Comparison of ENCODE assay signal across 8 cellular contexts in genomic region chr1:62131093-62131725, GRCh38.
DNase-seq lines count a peak whose midpoint lies in the region; ATAC-seq, FAIRE-seq and TF ChIP-seq lines count a peak whose summit lies in the region.

No MANE protein-coding gene starts in this region.

- no peaks in the 10 kb centered on the region for H3K4me1 Mint-ChIP-seq in stimulated activated naive B cell treated with anti-CD40 and anti-IgM and Interleukin-4, amounts not matched to agents 10 μg/mL and 1 μg/mL and 100 μg/mL, for 72 hours

- H4K20me1 ChIP-seq in OCI-LY7 (ENCODE audit: insufficient read depth, low read length) (no peaks in the 10 kb centered on the region), K562 (replicated peaks; ENCODE audit: control insufficient read depth, insufficient read depth, low read length) (no peaks in the 10 kb centered on the region)

- no peak overlapping the region for H3K27ac Mint-ChIP-seq in stimulated activated naive B cell treated with anti-CD40 and anti-IgM and Interleukin-4, amounts not matched to agents 10 μg/mL and 1 μg/mL and 100 μg/mL, for 72 hours

- H3K4me1 ChIP-seq in OCI-LY7 (ENCODE audit: insufficient read depth, low read length, poor library complexity, severe bottlenecking) = no peaks in the 10 kb centered on the region
- H3K4me1 ChIP-seq in K562 (replicated peaks in 1 of 2; ENCODE audit: control insufficient read depth in 2 of 2, insufficient read depth in 2 of 2, low read length in 2 of 2) = no peaks in the 10 kb centered on the region

- H3K36me3 ChIP-seq in OCI-LY7 (ENCODE audit: insufficient read depth, low read length) (no peaks in the 10 kb centered on the region), K562 (ENCODE audit: control insufficient read depth, insufficient read depth, low read length) (no peaks in the 10 kb centered on the region)

- H3K9me2 ChIP-seq in OCI-LY7 (ENCODE audit: insufficient read depth, low read length) = no peaks in the 10 kb centered on the region

- no peaks in the 10 kb centered on the region for H3K9me3 Mint-ChIP-seq in stimulated activated naive B cell treated with anti-CD40 and anti-IgM and Interleukin-4, amounts not matched to agents 10 μg/mL and 1 μg/mL and 100 μg/mL, for 72 hours

- 5% methylated on average over 6 of the region's 6 CpGs for WGBS in K562 (ENCODE audit: insufficient coverage, low coverage, missing lambda C conversion rate)

- H3K9me1 ChIP-seq in K562 (ENCODE audit: control insufficient read depth, insufficient read depth, low read length) = no peaks in the 10 kb centered on the region

- BruUV-seq in OCI-LY7 (replicated peaks; lab: Mats Ljungman, UMichigan) = no TSS peak
- no TSS peak for BruUV-seq in K562 (replicated peaks; lab: Mats Ljungman, UMichigan)

- TF ChIP-seq EP300 in K562 (IDR thresholded peaks at IDR 0.05; ENCODE audit: low read length) = no peak

- in situ Hi-C loops in K562 (cut with MboI) = no loop called here

- peak; percentile 40 to 56 for TF ChIP-seq RAD21 in K562 (CRISPR knock-in tag; conservative IDR thresholded peaks at IDR 0.05 in 1 of 2, IDR thresholded peaks at IDR 0.05 in 1 of 2)

- H3K9me3 ChIP-seq in OCI-LY7 (ENCODE audit: low read length) (no peaks in the 10 kb centered on the region), K562 (replicated peaks; ENCODE audit: control insufficient read depth, insufficient read depth, low read depth, low read length) (no peaks in the 10 kb centered on the region)

- no peaks in the 10 kb centered on the region for H3K79me2 ChIP-seq in OCI-LY7 (ENCODE audit: insufficient read depth, low read depth, low read length)
- no peaks in the 10 kb centered on the region for H3K79me2 ChIP-seq in K562 (ENCODE audit: control insufficient read depth, insufficient read depth, low read length)

- DNase-seq in GDM1 (lab: John Stamatoyannopoulos, UW) (peak; percentile 43), HuH-7 (ENCODE audit: low spot score) (peak; percentile 73), OCI-LY7 (ENCODE audit: low spot score) (peak; percentile 59), K562 (ENCODE audit: extremely low read depth in 1 of 4, low spot score in 3 of 4) (peak; percentile 56 to 66 (median 60)), inferior parietal cortex (ENCODE audit: extremely low spot score) (peak; percentile 49)
- DNase-seq in stimulated activated naive B cell treated with anti-CD40 and anti-IgM and Interleukin-4, amounts not matched to agents 10 μg/mL and 1 μg/mL and 100 μg/mL, for 72 hours = peak; percentile 5
- no peak for DNase-seq in activated CD8-positive, alpha-beta memory T cell treated with anti-CD3 and anti-CD28 coated beads for 24 hours

- H3K9ac ChIP-seq in K562 (ENCODE audit: insufficient read depth in 1 of 2, low read depth in 2 of 2, low read length in 2 of 2) = no peak overlapping the region

- peak; percentile 91 for ATAC-seq in GM21529 (IDR thresholded peaks at IDR 0.05; ENCODE audit: unreplicated experiment)
- peak; percentile 98 for ATAC-seq in K562
- ATAC-seq in stimulated activated naive B cell treated with anti-CD40 and anti-IgM and Interleukin-4, amounts not matched to agents 10 μg/mL and 1 μg/mL and 100 μg/mL, for 72 hours (replicated peaks) = peak; percentile 87 to 93

- TF ChIP-seq POLR2A in K562 (conservative IDR thresholded peaks at IDR 0.05) = no peak

- peak; percentile 87 for TF ChIP-seq CTCF in OCI-LY7 (conservative IDR thresholded peaks at IDR 0.05; ENCODE audit: low read length)
- peak; percentile 69 to 82 (median 79) for TF ChIP-seq CTCF in K562 (IDR thresholded peaks at IDR 0.05 in 2 of 3, conservative IDR thresholded peaks at IDR 0.05 in 1 of 3; ENCODE audit: insufficient read depth in 2 of 3, low read depth in 1 of 3, low read length in 3 of 3)

- H3K4me3 Mint-ChIP-seq in stimulated activated naive B cell treated with anti-CD40 and anti-IgM and Interleukin-4, amounts not matched to agents 10 μg/mL and 1 μg/mL and 100 μg/mL, for 72 hours = no peak overlapping the region

- H3K4me2 ChIP-seq in OCI-LY7 (ENCODE audit: low read length) (no peak overlapping the region), K562 (ENCODE audit: insufficient read depth, low read length) (no peak overlapping the region)

- POLR2A ChIA-PET in OCI-LY7 (lab: Charles Lee) = no interaction called here
- POLR2A ChIA-PET in K562 (lab: Yijun Ruan, JAX) = interaction anchor here (0.6 to 1.0 kb wide), 5 partner anchors 13 to 676 kb away, joined by 3 to 5 read pairs (median 3); no protein-coding TSS in a partner anchor

- intact Hi-C loops in OCI-LY7 (cut with micrococcal nuclease; ENCODE audit: unreplicated experiment) (loop anchor here (1.0 kb wide), 1 partner anchor 49 kb away; no protein-coding TSS in a partner anchor), K562 (cut with micrococcal nuclease) (loop anchor here (2.0 kb wide), 1 partner anchor 48 kb away; no protein-coding TSS in a partner anchor)

- H3K27ac ChIP-seq in OCI-LY7 (ENCODE audit: low read depth, low read length, poor library complexity, severe bottlenecking) = no peak overlapping the region
- H3K27ac ChIP-seq in K562 (ENCODE audit: extremely low read depth, low read depth, low read length) = no peak overlapping the region

- peaks cover 1 to 5% of the 10 kb centered on the region in 2 donors for H3K36me3 Mint-ChIP-seq in stimulated activated naive B cell treated with anti-CD40 and anti-IgM and Interleukin-4, amounts not matched to agents 10 μg/mL and 1 μg/mL and 100 μg/mL, for 72 hours

- CTCF ChIA-PET in OCI-LY7 (lab: Charles Lee; ENCODE audit: unreplicated experiment) (interaction anchor here (1.3 kb wide), 1 partner anchor 13 kb away, joined by 4 read pairs; no protein-coding TSS in a partner anchor), K562 (lab: Yijun Ruan, JAX; ENCODE audit: low intra/inter-chr PET ratio) (interaction anchor here (0.6 to 1.5 kb wide), 2 partner anchors 49 to 475 kb away, joined by 3 read pairs; no protein-coding TSS in a partner anchor)

- H2AFZ ChIP-seq in OCI-LY7 (ENCODE audit: low read length) = no peak overlapping the region
- H2AFZ ChIP-seq in K562 (ENCODE audit: low read depth, low read length) = no peak overlapping the region

- H3K4me3 ChIP-seq in OCI-LY7 (ENCODE audit: low read depth, low read length, poor library complexity, severe bottlenecking) = no peak overlapping the region
- no peak overlapping the region for H3K4me3 ChIP-seq in K562

- peaks cover 4 to 5% of the 10 kb centered on the region in 2 experiments; a peak in 2 of 5 replicates for H3K27me3 ChIP-seq in K562 (ENCODE audit: control insufficient read depth in 2 of 2, insufficient read depth in 2 of 2, low read length in 2 of 2)

- H3K27me3 Mint-ChIP-seq in stimulated activated naive B cell treated with anti-CD40 and anti-IgM and Interleukin-4, amounts not matched to agents 10 μg/mL and 1 μg/mL and 100 μg/mL, for 72 hours = no peaks in the 10 kb centered on the region

- peak; percentile 92 for FAIRE-seq in K562 (lab: Jason Lieb, UNC)

TF ChIP-seq in K562, 482 proteins besides CTCF, POLR2A, EP300 and RAD21 (continues in another document):
- no peak for TF ChIP-seq ZNF79 (CRISPR knock-in tag; IDR thresholded peaks at IDR 0.05; ENCODE audit: low read depth)
- no peak for TF ChIP-seq HNRNPK (IDR thresholded peaks at IDR 0.05; ENCODE audit: low read depth, low read length, poor library complexity, severe bottlenecking)
- no peak for TF ChIP-seq RNF219 (CRISPR knock-in tag; IDR thresholded peaks at IDR 0.05)
- TF ChIP-seq CLOCK (CRISPR knock-in tag; IDR thresholded peaks at IDR 0.05; ENCODE audit: borderline replicate concordance) = no peak
- no peak for TF ChIP-seq MCM7 (IDR thresholded peaks at IDR 0.05)
- TF ChIP-seq RFX1 (IDR thresholded peaks at IDR 0.05) = no peak
- no peak for TF ChIP-seq RAD51 (IDR thresholded peaks at IDR 0.05; ENCODE audit: borderline replicate concordance, low read depth)
- TF ChIP-seq HIVEP1 (CRISPR knock-in tag; IDR thresholded peaks at IDR 0.05) = no peak
- TF ChIP-seq RBM22 (IDR thresholded peaks at IDR 0.05; ENCODE audit: low read depth, low read length, poor library complexity, severe bottlenecking) = no peak
- TF ChIP-seq FOXK1 (CRISPR knock-in tag; IDR thresholded peaks at IDR 0.05; ENCODE audit: borderline replicate concordance) = no peak
